8 cellular contexts compared by ENCODE assay signal in genomic region chr6:148203970-148204369, GRCh38.
DNase-seq lines count a peak whose midpoint lies in the region; ATAC-seq and TF ChIP-seq lines count a peak whose summit lies in the region.

No MANE protein-coding gene starts in this region.

- H4K20me1 ChIP-seq in BLaER1: peaks cover 48% of the 10 kb centered on the region; the same call in 1 of the 2 replicates

- no peaks in the 10 kb centered on the region for H3K9me3 ChIP-seq in BLaER1

- H3K27ac ChIP-seq in BLaER1: no peak overlapping the region

- no peak overlapping the region for H3K4me3 ChIP-seq in BLaER1
- no peak overlapping the region for H3K4me3 ChIP-seq in choroid plexus epithelial cell (ENCODE audit: low read depth, low read length)

- DNase-seq in UCSD-AML1 (lab: John Stamatoyannopoulos, UW; ENCODE audit: unreplicated experiment) (peak; percentile 62), choroid plexus epithelial cell (ENCODE audit: low read depth) (peak; percentile 5), NCI-H1694 treated with DMSO at 0.1 percent for 48 hours (lab: John Stamatoyannopoulos, UW) (no peak), cerebellar nuclear complex (lab: John Stamatoyannopoulos, UW) (no peak)
- peak; percentile 27 to 33 for DNase-seq in stimulated activated CD8-positive, alpha-beta memory T cell treated with anti-CD3 and anti-CD28 coated beads, Interleukin-2, amount 100 ng/mL, for 48 hours (ENCODE audit: low read depth in 2 of 2)

- H3K36me3 ChIP-seq in BLaER1: no peaks in the 10 kb centered on the region

- H3K9ac ChIP-seq in BLaER1: no peak overlapping the region

- peaks cover 22% of the 10 kb centered on the region for H3K4me1 ChIP-seq in BLaER1

- peaks cover 82% of the 10 kb centered on the region for H3K27me3 ChIP-seq in BLaER1

- ATAC-seq in GM19452 (IDR thresholded peaks at IDR 0.05; ENCODE audit: unreplicated experiment) (peak; percentile 100), HG03469 (IDR thresholded peaks at IDR 0.05; ENCODE audit: unreplicated experiment) (peak; percentile 100)

- no peak for TF ChIP-seq CTCF in choroid plexus epithelial cell (conservative IDR thresholded peaks at IDR 0.05; ENCODE audit: low read depth, low read length)

- peak overlapping the region; percentile 67 for H3K4me2 ChIP-seq in BLaER1

Comparison
In these comparisons a context has a peak if more than half of its experiments do, and no peak if none do; other contexts are left out.
1. DNase-seq: peak in UCSD-AML1 (single experiment), choroid plexus epithelial cell (single experiment) and stimulated activated CD8-positive, alpha-beta memory T cell treated with anti-CD3 and anti-CD28 coated beads, Interleukin-2, amount 100 ng/mL, for 48 hours (2 of 2); none in NCI-H1694 treated with DMSO at 0.1 percent for 48 hours (single experiment) and cerebellar nuclear complex (0 of 2).